Comparison of ENCODE assay signal across 12 cellular contexts in the genomic region with DNA sequence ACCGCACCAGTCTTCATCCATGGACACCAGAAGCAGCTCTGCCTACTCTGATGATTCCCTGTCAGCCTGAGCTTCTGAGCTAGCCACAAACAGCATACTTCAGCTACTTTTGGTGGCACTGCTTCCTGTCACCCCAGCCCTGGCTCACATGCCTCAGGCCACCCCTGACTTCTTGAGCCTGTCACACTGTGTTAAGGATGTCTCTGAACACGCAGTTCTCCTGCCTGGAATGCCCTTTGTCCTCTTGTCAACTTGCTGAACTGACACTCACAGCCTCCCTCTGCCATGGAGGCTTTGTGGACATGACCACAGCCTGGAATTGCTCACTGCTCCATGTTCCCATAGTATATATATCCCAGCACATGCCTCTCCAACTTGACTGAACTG. TPM values are rescaled to one million over a fixed set of nuclear protein-coding genes. Genes with fewer than 3 reads are reported as not detected.
DNase-seq lines count a peak whose midpoint lies in the region; ATAC-seq, FAIRE-seq and TF ChIP-seq lines count a peak whose summit lies in the region.
"Had no signal": no experiment of that assay in that cellular context is flagged by ENCODE, and none has a peak within 500 bp of the region (broad histone marks: within the 10 kb centered on the region; RNA-seq: fewer than 3 reads in every experiment).

No MANE protein-coding gene starts in this region.

- no peak overlapping the region for H4K8ac ChIP-seq in H1 (ENCODE audit: extremely low read depth, insufficient read depth, low read length)

- no peak for FAIRE-seq in H1 (lab: Jason Lieb, UNC)
- FAIRE-seq: pancreas had no signal

- no peak overlapping the region for H3K4ac ChIP-seq in H1 (replicated peaks; ENCODE audit: insufficient read length, low read depth, low read length)

- TF ChIP-seq POLR2A in H1 (IDR thresholded peaks at IDR 0.05; ENCODE audit: control extremely low read depth in 1 of 2, low read depth in 2 of 2, low read length in 2 of 2): no peak

- WGBS in H1 (ENCODE audit: extremely low coverage in 1 of 2, insufficient coverage in 1 of 2, insufficient read length in 1 of 2, insufficient replicate concordance in 2 of 2, low coverage in 1 of 2, low lambda C conversion rate in 2 of 2, missing lambda C conversion rate in 1 of 2), 2 experiments: 93% methylated on average over 2 of the region's 2 CpGs; no CpG with 5 or more reads in 1 of the 2 experiments

- intact Hi-C loops in mucosa of descending colon (cut with DNase I, micrococcal nuclease): no loop called here

- H3K23me2 ChIP-seq in H1 (ENCODE audit: low read depth, low read length): no peaks in the 10 kb centered on the region

- H3K9me3 ChIP-seq in H1 (ENCODE audit: insufficient read depth in 2 of 2, low read depth in 1 of 2, low read length in 1 of 2) (no peaks in the 10 kb centered on the region), mucosa of descending colon (no peaks in the 10 kb centered on the region)
- H3K9me3 ChIP-seq: BE2C, pancreas had no signal

- peaks cover 18 to 27% of the 10 kb centered on the region in 2 donors for H3K36me3 Mint-ChIP-seq in activated naive CD4-positive, alpha-beta T cell treated with anti-CD3 and anti-CD28 coated beads, Interleukin-2, amount 50 U/mL, for 72 hours
- H3K36me3 Mint-ChIP-seq in type B pancreatic cell: peaks cover 33% of the 10 kb centered on the region

- H3K27me3 Mint-ChIP-seq in type B pancreatic cell: no peaks in the 10 kb centered on the region

- H4K91ac ChIP-seq in H1 (replicated peaks; ENCODE audit: insufficient read length, low read length): no peak overlapping the region

- H3K4me1 Mint-ChIP-seq in type B pancreatic cell (ENCODE audit: unreplicated experiment): peaks cover 50% of the 10 kb centered on the region

- no peak for TF ChIP-seq CTCF in H1 (IDR thresholded peaks at IDR 0.05; ENCODE audit: control extremely low read depth in 1 of 3, insufficient read depth in 1 of 3, low read depth in 1 of 3, low read length in 3 of 3)
- TF ChIP-seq CTCF in mucosa of descending colon (IDR thresholded peaks at IDR 0.05): no peak
- TF ChIP-seq CTCF in type B pancreatic cell (conservative IDR thresholded peaks at IDR 0.05): no peak

- TF ChIP-seq EP300 in H1 (IDR thresholded peaks at IDR 0.05; ENCODE audit: borderline replicate concordance in 1 of 2, low read depth in 2 of 2, low read length in 2 of 2): no peak

- no peak overlapping the region for H3K4me3 ChIP-seq in H1 (ENCODE audit: extremely low read depth in 1 of 4, insufficient read depth in 2 of 4, low read depth in 3 of 4, low read length in 4 of 4)
- no peak overlapping the region for H3K4me3 ChIP-seq in mucosa of descending colon
- H3K4me3 ChIP-seq: pancreas had no signal

- no peak overlapping the region for H3K27ac ChIP-seq in H1 (ENCODE audit: low read depth, low read length)

- no peak for TF ChIP-seq RAD21 in H1 (IDR thresholded peaks at IDR 0.05 in 1 of 2, conservative IDR thresholded peaks at IDR 0.05 in 1 of 2; ENCODE audit: low read depth in 2 of 2, low read length in 2 of 2)

- H3K36me3 ChIP-seq in H1 (ENCODE audit: control insufficient read depth in 2 of 4, insufficient read depth in 4 of 4, low read length in 3 of 4) (peaks cover 0 to 12% (median 0%) of the 10 kb centered on the region in 4 experiments; a peak in 2 of 8 replicates), mucosa of descending colon (ENCODE audit: low read depth) (no peaks in the 10 kb centered on the region)

- no peak for ATAC-seq in activated naive CD4-positive, alpha-beta T cell treated with anti-CD3 and anti-CD28 coated beads, Interleukin-2, amount 50 U/mL, for 72 hours
- ATAC-seq in mucosa of descending colon: peak; percentile 6
- no peak for ATAC-seq in GM21390 (IDR thresholded peaks at IDR 0.05; ENCODE audit: unreplicated experiment)
- ATAC-seq in HG02798 (IDR thresholded peaks at IDR 0.05; ENCODE audit: poor library complexity, unreplicated experiment): no peak

- H3K27me3 ChIP-seq in H1 (replicated peaks in 1 of 4; ENCODE audit: control insufficient read depth in 3 of 4, extremely low read depth in 1 of 4, insufficient read depth in 3 of 4, low read length in 3 of 4): peaks cover 0 to 6% (median 3%) of the 10 kb centered on the region in 4 experiments; a peak in 4 of 7 replicates
- H3K27me3 ChIP-seq: BE2C, pancreas had no signal

- no peak overlapping the region for H3K9ac ChIP-seq in H1 (replicated peaks in 1 of 4; ENCODE audit: extremely low read depth in 1 of 4, low read depth in 3 of 4, low read length in 3 of 4)

- H3K79me1 ChIP-seq in H1 (ENCODE audit: low read depth, low read length): peaks cover 24% of the 10 kb centered on the region

- H3K23ac ChIP-seq in H1 (ENCODE audit: insufficient read length): no peak overlapping the region

- H3K27ac Mint-ChIP-seq in activated naive CD4-positive, alpha-beta T cell treated with anti-CD3 and anti-CD28 coated beads, Interleukin-2, amount 50 U/mL, for 72 hours: peak overlapping the region; percentile 5 to 89
- peak overlapping the region; percentile 70 for H3K27ac Mint-ChIP-seq in type B pancreatic cell

- POLR2A ChIA-PET in H1 (lab: Charles Lee; ENCODE audit: partially characterized antibody): no interaction called here

- no peak overlapping the region for H2BK120ac ChIP-seq in H1 (replicated peaks; ENCODE audit: low read depth, low read length)

- no peak overlapping the region for H2BK5ac ChIP-seq in H1 (ENCODE audit: low read depth, low read length)

- no peak overlapping the region for H2BK15ac ChIP-seq in H1 (ENCODE audit: low read length)

- H2AK5ac ChIP-seq in H1 (ENCODE audit: low read depth, low read length): no peak overlapping the region

- H3K14ac ChIP-seq in H1 (ENCODE audit: insufficient read length): no peak overlapping the region

- CTCF ChIA-PET in H1 (lab: Charles Lee; ENCODE audit: partially characterized antibody): interaction anchor here (0.9 to 1.5 kb wide), 6 partner anchors 9 to 71 kb away, joined by 3 to 8 read pairs (median 4); no protein-coding TSS in a partner anchor

- H3K4me2 ChIP-seq in H1 (ENCODE audit: insufficient read depth in 1 of 2, low read depth in 2 of 2, low read length in 2 of 2): no peak overlapping the region

- no peak overlapping the region for H3K18ac ChIP-seq in H1 (ENCODE audit: extremely low read depth, low read length)

- no peak overlapping the region for H3K56ac ChIP-seq in H1 (replicated peaks; ENCODE audit: insufficient read length, low read depth, low read length)

- peaks cover 0 to 7% (median 2%) of the 10 kb centered on the region in 4 experiments; a peak in 2 of 7 replicates for H3K4me1 ChIP-seq in H1 (replicated peaks in 1 of 4; ENCODE audit: control insufficient read depth in 3 of 4, insufficient read depth in 4 of 4, low read length in 3 of 4)
- H3K4me1 ChIP-seq in mucosa of descending colon (ENCODE audit: low read depth): peaks cover 37% of the 10 kb centered on the region

- peaks cover 23 to 60% of the 10 kb centered on the region in 2 experiments for H4K20me1 ChIP-seq in H1 (replicated peaks in 1 of 2; ENCODE audit: control insufficient read depth in 1 of 2, insufficient read depth in 2 of 2, low read length in 2 of 2)

- no peak overlapping the region for H3K4me3 Mint-ChIP-seq in type B pancreatic cell

- no peak overlapping the region for H2AFZ ChIP-seq in H1 (ENCODE audit: low read length)

- peaks cover 0 to 79% of the 10 kb centered on the region in 2 experiments; a peak in 2 of 4 replicates for H3K79me2 ChIP-seq in H1 (ENCODE audit: control insufficient read depth in 1 of 2, insufficient read depth in 2 of 2, low read length in 2 of 2)

- peak overlapping the region; percentile 53; the same call in 1 of the 2 replicates for H2BK12ac ChIP-seq in H1 (ENCODE audit: low read depth, low read length)

- no peak overlapping the region for H2BK20ac ChIP-seq in H1 (ENCODE audit: low read length)

- H3K9me3 Mint-ChIP-seq in activated naive CD4-positive, alpha-beta T cell treated with anti-CD3 and anti-CD28 coated beads, Interleukin-2, amount 50 U/mL, for 72 hours: no peaks in the 10 kb centered on the region
- H3K9me3 Mint-ChIP-seq in type B pancreatic cell: no peaks in the 10 kb centered on the region

- DNase-seq in activated naive CD4-positive, alpha-beta T cell treated with anti-CD3 and anti-CD28 coated beads, Interleukin-2, amount 50 U/mL, for 72 hours (ENCODE audit: low spot score in 2 of 2): no peak
- DNase-seq in activated naive CD4-positive, alpha-beta T cell treated with anti-CD3 and anti-CD28 coated beads, Interleukin-2, amount 50 U/mL, for 16 hours: no peak
- no peak for DNase-seq in H1 (ENCODE audit: low read depth in 1 of 2, low spot score in 2 of 2)
- DNase-seq in mucosa of descending colon: no peak
- no peak for DNase-seq in type B pancreatic cell (ENCODE audit: extremely low spot score, unreplicated experiment)
- no peak for DNase-seq in stimulated activated CD4-positive, alpha-beta T cell treated with anti-CD3 and anti-CD28 coated beads, Interleukin-4, amount 100 ng/mL, for 1 hour
- DNase-seq: activated CD4-positive, CD25-positive, alpha-beta regulatory T cell treated with anti-CD3 and anti-CD28 coated beads, Interleukin-2, amount 50 U/mL, for 72 hours; BE2C; NCI-H1105 treated with DMSO at 0.1 percent for 48 hours; pancreas had no signal

- H4K5ac ChIP-seq in H1 (ENCODE audit: insufficient read length, low read depth, low read length): no peak overlapping the region

RNA-seq across cellular contexts. Expression of a gene that starts 7.2 kb away (rescaled TPM):
- total RNA-seq in activated naive CD4-positive, alpha-beta T cell treated with anti-CD3 and anti-CD28 coated beads, Interleukin-2, amount 50 U/mL, for 72 hours: 100 to 1,000 TPM in 1 of 2 donors, 10 to 100 TPM in 1; 90.2 to 166 TPM
- total RNA-seq in H1 (2021; fragmentation: NEBNext Ultra II Directional; extraction: Animal tissue kit (Norgen Biotek cat#: 25700)): 92.3 and 102 TPM in 2 replicates
- polyA plus RNA-seq in H1 (2011; rRNA removed): 55.1 and 60.0 TPM in 2 replicates
- polyA plus RNA-seq in H1 (2011; cell fraction: cytosol; rRNA removed): 78.9 TPM
- polyA plus RNA-seq in H1 (2011; cell fraction: nucleus; rRNA removed): 95.4 TPM
- polyA plus RNA-seq in H1 (2012, experiment 1 of 2): 93.5 to 118 TPM (median 108 TPM) in 4 replicates
- 69.7 TPM for polyA plus RNA-seq in H1 (2012, experiment 2 of 2)
- 90.7 TPM for polyA plus RNA-seq in H1 (2013, experiment 1 of 2)
- polyA plus RNA-seq in H1 (2013, experiment 2 of 2): 89.3 TPM
- 51.3 and 63.5 TPM in 2 replicates for polyA minus RNA-seq in H1 (2011; rRNA and poly(A)+ RNA removed)
- polyA minus RNA-seq in H1 (2011; cell fraction: cytosol; rRNA and poly(A)+ RNA removed): 26.9 TPM
- 69.4 TPM for polyA minus RNA-seq in H1 (2011; cell fraction: nucleus; rRNA and poly(A)+ RNA removed)
- total RNA-seq in mucosa of descending colon (100 to 1,000 TPM; 170 to 255 (median 243) TPM), type B pancreatic cell (ENCODE audit: low replicate concordance) (241 and 254 TPM in 2 replicates)

RNA-seq across cellular contexts. Expression of a gene that starts 55.3 kb away (rescaled TPM):
- total RNA-seq in activated naive CD4-positive, alpha-beta T cell treated with anti-CD3 and anti-CD28 coated beads, Interleukin-2, amount 50 U/mL, for 72 hours: not detected
- not detected in 2 replicates for total RNA-seq in H1 (2021; fragmentation: NEBNext Ultra II Directional; extraction: Animal tissue kit (Norgen Biotek cat#: 25700))
- polyA plus RNA-seq in H1 (2011; rRNA removed): not detected in 2 replicates
- polyA plus RNA-seq in H1 (2011; cell fraction: cytosol; rRNA removed): not detected
- polyA plus RNA-seq in H1 (2011; cell fraction: nucleus; rRNA removed): not detected
- not detected in 4 replicates for polyA plus RNA-seq in H1 (2012, experiment 1 of 2)
- polyA plus RNA-seq in H1 (2012, experiment 2 of 2): not detected
- polyA plus RNA-seq in H1 (2013, experiment 1 of 2): not detected
- not detected for polyA plus RNA-seq in H1 (2013, experiment 2 of 2)
- polyA minus RNA-seq in H1 (2011; rRNA and poly(A)+ RNA removed): not detected in 2 replicates
- not detected for polyA minus RNA-seq in H1 (2011; cell fraction: cytosol; rRNA and poly(A)+ RNA removed)
- polyA minus RNA-seq in H1 (2011; cell fraction: nucleus; rRNA and poly(A)+ RNA removed): not detected
- total RNA-seq in mucosa of descending colon: not detected
- not detected in 2 replicates for total RNA-seq in type B pancreatic cell (ENCODE audit: low replicate concordance)
- total RNA-seq: pancreas had no signal
- polyA plus RNA-seq: pancreas had no signal
